Comparison of ENCODE assay signal across 15 cellular contexts in genomic region chr15:101386967-101387366, GRCh38.
DNase-seq lines count a peak whose midpoint lies in the region; ATAC-seq, FAIRE-seq and TF ChIP-seq lines count a peak whose summit lies in the region.
"Had no signal": no experiment of that assay in that cellular context is flagged by ENCODE, and none has a peak within 500 bp of the region (broad histone marks: within the 10 kb centered on the region; RNA-seq: fewer than 3 reads in every experiment).

No MANE protein-coding gene starts in this region.

- H3K9me3 ChIP-seq in HepG2 (ENCODE audit: low read length): no peaks in the 10 kb centered on the region
- no peaks in the 10 kb centered on the region for H3K9me3 ChIP-seq in spleen
- H3K9me3 ChIP-seq: BLaER1 treated with 17β-estradiol and CSF1 and Interleukin-3, amounts not matched to agents 10 nM and 100 nM; HAP-1 had no signal

- H3K36me3 ChIP-seq in HepG2 (replicated peaks in 1 of 2; ENCODE audit: control insufficient read depth in 1 of 2, insufficient read depth in 2 of 2, low read length in 2 of 2): peaks cover 30 to 93% of the 10 kb centered on the region in 2 experiments
- H3K36me3 ChIP-seq in spleen: peaks cover 0 to 85% (median 14%) of the 10 kb centered on the region in 6 donors

- H3K27ac ChIP-seq in HepG2 (ENCODE audit: extremely low read length, insufficient read depth, low read length): no peak overlapping the region
- no peak overlapping the region for H3K27ac ChIP-seq in spleen
- H3K27ac ChIP-seq: BLaER1 treated with 17β-estradiol and CSF1 and Interleukin-3, amounts not matched to agents 10 nM and 100 nM had no signal

- CTCF ChIA-PET in HepG2 (lab: Yijun Ruan, JAX; ENCODE audit: low intra/inter-chr PET ratio, low total read pairs): no interaction called here

- 87% methylated on average over 10 of the region's 10 CpGs for WGBS in HepG2 (ENCODE audit: low lambda C conversion rate)
- WGBS in spleen, 5 donors: 80 to 92% (median 88%) methylated on average over 10 of the region's 10 CpGs

- TF ChIP-seq CTCF in natural killer cell (IDR thresholded peaks at IDR 0.05): no peak
- TF ChIP-seq CTCF in HepG2 (CRISPR knock-in tag; IDR thresholded peaks at IDR 0.05): no peak
- TF ChIP-seq CTCF in spleen (IDR thresholded peaks at IDR 0.05 in 8 of 11, conservative IDR thresholded peaks at IDR 0.05 in 3 of 11): no peak

- H2AFZ ChIP-seq in HepG2 (ENCODE audit: low read length): no peak overlapping the region

- BruUV-seq in HepG2 (replicated peaks; lab: Mats Ljungman, UMichigan): no TSS peak

- H3K79me2 ChIP-seq in HepG2 (ENCODE audit: insufficient read depth, low read length): no peaks in the 10 kb centered on the region

- TF ChIP-seq POLR2A in HepG2 (IDR thresholded peaks at IDR 0.05; ENCODE audit: insufficient read depth in 1 of 2, low read depth in 2 of 2, low read length in 2 of 2) (no peak), spleen (IDR thresholded peaks at IDR 0.05) (no peak)

- in situ Hi-C loops in HepG2 (cut with HindIII; ENCODE audit: extremely low pct_ligation_motif_present, low pct_unique_long_range_greater_than_20kb): no loop called here

- no peaks in the 10 kb centered on the region for H3K9me3 Mint-ChIP-seq in natural killer cell treated with Interleukin-12 subunit alpha and Interleukin-12 subunit beta and Interleukin-15 and Interleukin-18, amount 100 ng/mL, for 72 hours
- H3K9me3 Mint-ChIP-seq in natural killer cell: no peaks in the 10 kb centered on the region
- H3K9me3 Mint-ChIP-seq: CD8-positive, alpha-beta T cell had no signal

- no peak overlapping the region for H3K4me3 Mint-ChIP-seq in natural killer cell treated with Interleukin-12 subunit alpha and Interleukin-12 subunit beta and Interleukin-15 and Interleukin-18, amount 100 ng/mL, for 72 hours
- H3K4me3 Mint-ChIP-seq in natural killer cell: no peak overlapping the region
- H3K4me3 Mint-ChIP-seq: B cell; CD8-positive, alpha-beta T cell had no signal

- no peak overlapping the region for H3K4me3 ChIP-seq in HepG2 (replicated peaks in 1 of 3; ENCODE audit: insufficient read depth in 1 of 3, low read depth in 2 of 3, low read length in 3 of 3)
- no peak overlapping the region for H3K4me3 ChIP-seq in spleen
- H3K4me3 ChIP-seq: BLaER1 treated with 17β-estradiol and CSF1 and Interleukin-3, amounts not matched to agents 10 nM and 100 nM; HAP-1 had no signal

- no peaks in the 10 kb centered on the region for H3K27me3 ChIP-seq in HepG2 (ENCODE audit: control insufficient read depth in 1 of 2, insufficient read depth in 2 of 2, low read length in 2 of 2)
- no peaks in the 10 kb centered on the region for H3K27me3 ChIP-seq in spleen (replicated peaks in 1 of 7)
- H3K27me3 ChIP-seq: BLaER1 treated with 17β-estradiol and CSF1 and Interleukin-3, amounts not matched to agents 10 nM and 100 nM had no signal

- POLR2A ChIA-PET in HepG2 (lab: Yijun Ruan, JAX): no interaction called here

- TF ChIP-seq EP300 in HepG2 (IDR thresholded peaks at IDR 0.05; ENCODE audit: low read depth in 2 of 2, low read length in 2 of 2): no peak
- no peak for TF ChIP-seq EP300 in HepG2 (CRISPR knock-in tag; IDR thresholded peaks at IDR 0.05; ENCODE audit: borderline replicate concordance)

- intact Hi-C loops in natural killer cell (cut with micrococcal nuclease) (no loop called here), HepG2 (cut with micrococcal nuclease; ENCODE audit: unreplicated experiment) (no loop called here), spleen (cut with DNase I; ENCODE audit: low total_unique reads) (no loop called here)

- no peak for FAIRE-seq in HepG2 (lab: Jason Lieb, UNC)

- peaks cover 5% of the 10 kb centered on the region in 2 donors for H3K4me1 Mint-ChIP-seq in natural killer cell treated with Interleukin-12 subunit alpha and Interleukin-12 subunit beta and Interleukin-15 and Interleukin-18, amount 100 ng/mL, for 72 hours (ENCODE audit: low read depth in 2 of 2)
- peaks cover 0 to 7% of the 10 kb centered on the region in 2 donors for H3K4me1 Mint-ChIP-seq in natural killer cell

- no peaks in the 10 kb centered on the region for H3K4me1 ChIP-seq in HepG2 (ENCODE audit: insufficient read depth, low read length)
- H3K4me1 ChIP-seq in spleen: peaks cover 0 to 33% (median 15%) of the 10 kb centered on the region in 6 donors
- H3K4me1 ChIP-seq: HAP-1 had no signal

- H3K9ac ChIP-seq in HepG2 (ENCODE audit: insufficient read depth, low read depth, low read length): no peak overlapping the region
- H3K9ac ChIP-seq: BLaER1 treated with 17β-estradiol and CSF1 and Interleukin-3, amounts not matched to agents 10 nM and 100 nM had no signal

- no peak overlapping the region for H3K4me2 ChIP-seq in HepG2 (ENCODE audit: low read depth, low read length)
- H3K4me2 ChIP-seq: BLaER1 treated with 17β-estradiol and CSF1 and Interleukin-3, amounts not matched to agents 10 nM and 100 nM had no signal

- H3K27ac Mint-ChIP-seq in natural killer cell treated with Interleukin-12 subunit alpha and Interleukin-12 subunit beta and Interleukin-15 and Interleukin-18, amount 100 ng/mL, for 72 hours: no peak overlapping the region
- H3K27ac Mint-ChIP-seq in natural killer cell: no peak overlapping the region
- H3K27ac Mint-ChIP-seq: B cell; CD8-positive, alpha-beta T cell had no signal

- ATAC-seq in natural killer cell treated with Interleukin-12 subunit alpha and Interleukin-12 subunit beta and Interleukin-15 and Interleukin-18, amount 100 ng/mL, for 72 hours: no peak
- ATAC-seq in natural killer cell (no peak), HepG2 (no peak)
- ATAC-seq: CD8-positive, alpha-beta T cell had no signal

- no peaks in the 10 kb centered on the region for H3K36me3 Mint-ChIP-seq in natural killer cell treated with Interleukin-12 subunit alpha and Interleukin-12 subunit beta and Interleukin-15 and Interleukin-18, amount 100 ng/mL, for 72 hours
- H3K36me3 Mint-ChIP-seq in natural killer cell: no peaks in the 10 kb centered on the region
- H3K36me3 Mint-ChIP-seq: CD8-positive, alpha-beta T cell had no signal

- TF ChIP-seq RAD21 in HepG2 (CRISPR knock-in tag; IDR thresholded peaks at IDR 0.05): no peak

- H3K27me3 Mint-ChIP-seq in natural killer cell treated with Interleukin-12 subunit alpha and Interleukin-12 subunit beta and Interleukin-15 and Interleukin-18, amount 100 ng/mL, for 72 hours: peaks cover 0 to 2% of the 10 kb centered on the region in 2 donors
- peaks cover 0 to 4% of the 10 kb centered on the region in 2 donors for H3K27me3 Mint-ChIP-seq in natural killer cell (ENCODE audit: low read depth in 2 of 2)
- H3K27me3 Mint-ChIP-seq: B cell had no signal

- no peaks in the 10 kb centered on the region for H4K20me1 ChIP-seq in HepG2 (ENCODE audit: insufficient read depth, low read length)
- H4K20me1 ChIP-seq: BLaER1 treated with 17β-estradiol and CSF1 and Interleukin-3, amounts not matched to agents 10 nM and 100 nM had no signal

- peak; percentile 54 for DNase-seq in natural killer cell treated with Interleukin-12 subunit alpha and Interleukin-12 subunit beta and Interleukin-15 and Interleukin-18, amount 100 ng/mL, for 72 hours (ENCODE audit: low spot score)
- DNase-seq in natural killer cell (no peak), HepG2 (ENCODE audit: low spot score) (no peak), spleen (peak; percentile 55), NOMO-1 treated with dmso at 0.1 percent for 144 hours (lab: John Stamatoyannopoulos, UW; ENCODE audit: unreplicated experiment) (no peak), NCI-H446 treated with DMSO at 0.1 percent for 48 hours (lab: John Stamatoyannopoulos, UW) (no peak), NCI-H2107 (lab: John Stamatoyannopoulos, UW) (no peak)
- DNase-seq: 8988T; Calu3; CD8-positive, alpha-beta T cell; DMS79 treated with DMSO at 0.1 percent for 48 hours; GF-D8 had no signal

TF ChIP-seq in HepG2, 621 proteins besides CTCF, POLR2A, EP300 and RAD21:
- TF ChIP-seq ZNF687 (CRISPR knock-in tag; IDR thresholded peaks at IDR 0.05) (0 out of 2 replicates have a peak, but pooled peaks have one; percentile 12), ZNF784 (CRISPR knock-in tag; IDR thresholded peaks at IDR 0.05; ENCODE audit: borderline replicate concordance) (no peak)

Comparison
In these comparisons a context has a peak if more than half of its experiments do, and no peak if none do; other contexts are left out.
1. DNase-seq: peak in natural killer cell treated with Interleukin-12 subunit alpha and Interleukin-12 subunit beta and Interleukin-15 and Interleukin-18, amount 100 ng/mL, for 72 hours (single experiment) and spleen (single experiment); none in natural killer cell (single experiment), HepG2 (single experiment), NOMO-1 treated with dmso at 0.1 percent for 144 hours (single experiment), NCI-H446 treated with DMSO at 0.1 percent for 48 hours (single experiment) and NCI-H2107 (single experiment).